In genomic region chr12:108821407-108822397, GRCh38 we compare ENCODE assay signal across 9 cellular contexts. TPM values are rescaled to one million over a fixed set of nuclear protein-coding genes. Genes with fewer than 3 reads are reported as not detected.
DNase-seq lines count a peak whose midpoint lies in the region; ATAC-seq and TF ChIP-seq lines count a peak whose summit lies in the region.
"Had no signal": no experiment of that assay in that cellular context is flagged by ENCODE, and none has a peak within 500 bp of the region (broad histone marks: within the 10 kb centered on the region; RNA-seq: fewer than 3 reads in every experiment).

No MANE protein-coding gene starts in this region.

- peak; percentile 79 for ATAC-seq in activated CD8-positive, alpha-beta memory T cell treated with anti-CD3 and anti-CD28 coated beads, Interleukin-2, amount 10 ng/mL, durations not matched to agents 7 days and 5 days

- H3K27ac Mint-ChIP-seq in activated CD8-positive, alpha-beta memory T cell treated with anti-CD3 and anti-CD28 coated beads, Interleukin-2, amount 10 ng/mL, durations not matched to agents 7 days and 5 days: peak overlapping the region; percentile 83

- H3K9me3 ChIP-seq in stomach (no peaks in the 10 kb centered on the region), SJCRH30 (replicated peaks) (no peaks in the 10 kb centered on the region)

- H3K4me3 ChIP-seq in fibroblast of pulmonary artery (replicated peaks; ENCODE audit: low read depth, low read length): no peak overlapping the region
- no peak overlapping the region for H3K4me3 ChIP-seq in stomach
- H3K4me3 ChIP-seq in SJCRH30: no peak overlapping the region

- H3K4me1 ChIP-seq in stomach (peaks cover 29 to 92% (median 58%) of the 10 kb centered on the region in 4 donors), SJCRH30 (peaks cover 15% of the 10 kb centered on the region; the same call in 1 of the 2 replicates)

- H3K27me3 ChIP-seq in stomach (no peaks in the 10 kb centered on the region), SJCRH30 (no peaks in the 10 kb centered on the region)

- peak; percentile 72 for DNase-seq in activated CD8-positive, alpha-beta memory T cell treated with anti-CD3 and anti-CD28 coated beads, Interleukin-2, amount 10 ng/mL, durations not matched to agents 7 days and 5 days
- no peak for DNase-seq in activated CD8-positive, alpha-beta memory T cell treated with anti-CD3 and anti-CD28 coated beads for 24 hours
- DNase-seq in NOMO-1 treated with dmso at 0.1 percent for 144 hours (lab: John Stamatoyannopoulos, UW; ENCODE audit: unreplicated experiment) (peak; percentile 67), fibroblast of pulmonary artery (ENCODE audit: low read depth) (peak; percentile 51), stomach (no peak), NCI-H1105 treated with DMSO at 0.1 percent for 48 hours (lab: John Stamatoyannopoulos, UW) (no peak), NCI-H1092 treated with DMSO at 0.1 percent for 48 hours (lab: John Stamatoyannopoulos, UW) (no peak), SJCRH30 (no peak)
- DNase-seq: DND-41 had no signal

- H3K36me3 ChIP-seq in stomach (peaks cover 15 to 59% (median 49%) of the 10 kb centered on the region in 4 donors), SJCRH30 (peaks cover 32% of the 10 kb centered on the region)

- H3K36me3 Mint-ChIP-seq in activated CD8-positive, alpha-beta memory T cell treated with anti-CD3 and anti-CD28 coated beads, Interleukin-2, amount 10 ng/mL, durations not matched to agents 7 days and 5 days: peaks cover 44% of the 10 kb centered on the region

- intact Hi-C loops in stomach (cut with DNase I; ENCODE audit: low total_unique reads): no loop called here

- H3K27me3 Mint-ChIP-seq in activated CD8-positive, alpha-beta memory T cell treated with anti-CD3 and anti-CD28 coated beads, Interleukin-2, amount 10 ng/mL, durations not matched to agents 7 days and 5 days: no peaks in the 10 kb centered on the region

- no peaks in the 10 kb centered on the region for H3K9me3 Mint-ChIP-seq in activated CD8-positive, alpha-beta memory T cell treated with anti-CD3 and anti-CD28 coated beads, Interleukin-2, amount 10 ng/mL, durations not matched to agents 7 days and 5 days (ENCODE audit: low read depth)

- H3K27ac ChIP-seq in stomach: peak overlapping the region; percentile 0 to 87 (median 24)
- no peak overlapping the region for H3K27ac ChIP-seq in SJCRH30

- TF ChIP-seq CTCF in fibroblast of pulmonary artery (IDR thresholded peaks at IDR 0.05; ENCODE audit: low read length, missing control alignments) (no peak), stomach (IDR thresholded peaks at IDR 0.05) (no peak)

- no peak for TF ChIP-seq EP300 in stomach (IDR thresholded peaks at IDR 0.05)

- H3K4me3 Mint-ChIP-seq in activated CD8-positive, alpha-beta memory T cell treated with anti-CD3 and anti-CD28 coated beads, Interleukin-2, amount 10 ng/mL, durations not matched to agents 7 days and 5 days: peak overlapping the region; percentile 44

- WGBS in stomach, 5 donors: 74 to 80% (median 78%) methylated on average over 12 of the region's 12 CpGs

- CTCF ChIA-PET in activated CD8-positive, alpha-beta memory T cell treated with anti-CD3 and anti-CD28 coated beads, Interleukin-2, amount 10 ng/mL, durations not matched to agents 7 days and 5 days (lab: Charles Lee): interaction anchor here (0.7 to 1.8 kb wide), 13 partner anchors 9 to 272 kb away, joined by 3 to 12 read pairs (median 3); partner anchors contain the start of genes ALKBH2 and SSH1

- peaks cover 67% of the 10 kb centered on the region for H3K4me1 Mint-ChIP-seq in activated CD8-positive, alpha-beta memory T cell treated with anti-CD3 and anti-CD28 coated beads, Interleukin-2, amount 10 ng/mL, durations not matched to agents 7 days and 5 days

- no peak for TF ChIP-seq POLR2A in stomach (IDR thresholded peaks at IDR 0.05)

RNA-seq across cellular contexts. Expression of gene SSH1, which starts 35.7 kb away (rescaled TPM):
- total RNA-seq in activated CD8-positive, alpha-beta memory T cell treated with anti-CD3 and anti-CD28 coated beads, Interleukin-2, amount 10 ng/mL, durations not matched to agents 7 days and 5 days: 10 to 100 TPM; 66.9 to 73.9 TPM
- 100 to 1,000 TPM in 1 of 5 donors, 10 to 100 TPM in 4; 10.1 to 172 (median 22.9) TPM for total RNA-seq in stomach
- 1 to 10 TPM; 2.3 to 6.0 (median 3.2) TPM for polyA plus RNA-seq in stomach
- 12.1 and 12.3 TPM in 2 replicates for total RNA-seq in SJCRH30 (2014; rRNA removed; shearing (Covaris generic))

RNA-seq across cellular contexts. Expression of gene DAO, which starts 58.2 kb away (rescaled TPM):
- not detected for total RNA-seq in activated CD8-positive, alpha-beta memory T cell treated with anti-CD3 and anti-CD28 coated beads, Interleukin-2, amount 10 ng/mL, durations not matched to agents 7 days and 5 days
- not detected for total RNA-seq in stomach
- not detected for polyA plus RNA-seq in stomach
- not detected in 2 replicates for total RNA-seq in SJCRH30 (2014; rRNA removed; shearing (Covaris generic))

Comparison
In these comparisons a context has a peak if more than half of its experiments do, and no peak if none do; other contexts are left out.
1. DNase-seq: peak in activated CD8-positive, alpha-beta memory T cell treated with anti-CD3 and anti-CD28 coated beads, Interleukin-2, amount 10 ng/mL, durations not matched to agents 7 days and 5 days (single experiment), NOMO-1 treated with dmso at 0.1 percent for 144 hours (single experiment) and fibroblast of pulmonary artery (single experiment); none in activated CD8-positive, alpha-beta memory T cell treated with anti-CD3 and anti-CD28 coated beads for 24 hours (single experiment), stomach (single experiment), NCI-H1105 treated with DMSO at 0.1 percent for 48 hours (single experiment), NCI-H1092 treated with DMSO at 0.1 percent for 48 hours (single experiment) and SJCRH30 (0 of 2).